ENCODE assay signal across 2 cellular contexts in the genomic region with DNA sequence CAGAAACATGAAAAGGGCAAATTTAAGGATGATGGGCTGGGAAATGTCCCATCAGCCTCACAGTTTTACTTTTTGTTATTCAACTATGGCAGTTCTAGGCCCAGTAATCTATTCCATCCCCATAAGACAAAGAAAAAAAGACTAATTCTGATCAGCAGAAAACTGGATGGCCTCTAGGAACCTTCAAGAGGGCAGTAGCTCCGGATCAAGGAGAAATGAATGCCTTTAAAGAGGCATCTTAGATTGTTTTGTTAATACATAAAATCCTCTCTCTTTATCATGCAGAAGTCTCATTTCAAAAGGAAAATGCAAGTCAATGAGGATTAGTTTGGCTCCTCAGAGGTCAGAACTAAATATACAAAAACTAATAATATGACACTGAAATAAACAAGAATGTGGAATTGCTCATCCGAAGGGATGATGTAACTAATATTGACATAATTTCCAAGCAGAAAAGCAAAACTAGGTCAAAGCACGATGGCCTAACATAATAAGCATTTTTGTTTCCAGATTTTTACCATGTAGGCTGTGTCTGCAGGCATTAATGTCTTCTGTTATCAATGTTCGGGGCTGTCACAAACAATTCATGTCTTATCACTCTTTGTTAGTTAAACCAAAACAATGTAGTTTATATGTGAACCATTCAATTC.
TF ChIP-seq lines count a peak whose summit lies in the region.

No MANE protein-coding gene starts in this region.

TF ChIP-seq in SK-N-SH, 30 proteins besides CTCF, POLR2A, EP300 and RAD21:
- TF ChIP-seq, protein P1, sequence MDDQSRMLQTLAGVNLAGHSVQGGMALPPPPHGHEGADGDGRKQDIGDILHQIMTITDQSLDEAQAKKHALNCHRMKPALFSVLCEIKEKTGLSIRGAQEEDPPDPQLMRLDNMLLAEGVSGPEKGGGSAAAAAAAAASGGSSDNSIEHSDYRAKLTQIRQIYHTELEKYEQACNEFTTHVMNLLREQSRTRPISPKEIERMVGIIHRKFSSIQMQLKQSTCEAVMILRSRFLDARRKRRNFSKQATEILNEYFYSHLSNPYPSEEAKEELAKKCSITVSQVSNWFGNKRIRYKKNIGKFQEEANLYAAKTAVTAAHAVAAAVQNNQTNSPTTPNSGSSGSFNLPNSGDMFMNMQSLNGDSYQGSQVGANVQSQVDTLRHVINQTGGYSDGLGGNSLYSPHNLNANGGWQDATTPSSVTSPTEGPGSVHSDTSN (IDR thresholded peaks at IDR 0.05) = no peak
- TF ChIP-seq GATA2 (CRISPR knock-in tag; IDR thresholded peaks at IDR 0.05) (no peak), SMC3 (IDR thresholded peaks at IDR 0.05; ENCODE audit: low read depth, low read length) (no peak), RXRA (IDR thresholded peaks at IDR 0.05; ENCODE audit: borderline replicate concordance, low read depth) (no peak), TEAD4 (IDR thresholded peaks at IDR 0.05; ENCODE audit: borderline replicate concordance, insufficient read depth) (no peak), TCF12 (IDR thresholded peaks at IDR 0.05) (no peak), NRF1 (IDR thresholded peaks at IDR 0.05; ENCODE audit: low read depth, low read length) (no peak)

TF ChIP-seq in SK-N-SH treated with all-trans-retinoic acid at 6 μM for 48 hours, 23 proteins besides CTCF, POLR2A, EP300 and RAD21:
- no peak for TF ChIP-seq ARNTL (CRISPR knock-in tag; IDR thresholded peaks at IDR 0.05; ENCODE audit: borderline replicate concordance, low read depth)
- no peak for TF ChIP-seq ZFP3 (CRISPR knock-in tag; IDR thresholded peaks at IDR 0.05)
- no peak for TF ChIP-seq ZNF70 (CRISPR knock-in tag; IDR thresholded peaks at IDR 0.05)
- no peak for TF ChIP-seq ZNF565 (CRISPR knock-in tag; conservative IDR thresholded peaks at IDR 0.05; ENCODE audit: low read depth)
- TF ChIP-seq BACH2 (CRISPR knock-in tag; IDR thresholded peaks at IDR 0.05; ENCODE audit: borderline replicate concordance) = no peak
- no peak for TF ChIP-seq ZFP30 (CRISPR knock-in tag; IDR thresholded peaks at IDR 0.05)
- no peak for TF ChIP-seq TOX (CRISPR knock-in tag; IDR thresholded peaks at IDR 0.05; ENCODE audit: borderline replicate concordance)
